ENCODE assay signal across 24 cellular contexts in the genomic region with DNA sequence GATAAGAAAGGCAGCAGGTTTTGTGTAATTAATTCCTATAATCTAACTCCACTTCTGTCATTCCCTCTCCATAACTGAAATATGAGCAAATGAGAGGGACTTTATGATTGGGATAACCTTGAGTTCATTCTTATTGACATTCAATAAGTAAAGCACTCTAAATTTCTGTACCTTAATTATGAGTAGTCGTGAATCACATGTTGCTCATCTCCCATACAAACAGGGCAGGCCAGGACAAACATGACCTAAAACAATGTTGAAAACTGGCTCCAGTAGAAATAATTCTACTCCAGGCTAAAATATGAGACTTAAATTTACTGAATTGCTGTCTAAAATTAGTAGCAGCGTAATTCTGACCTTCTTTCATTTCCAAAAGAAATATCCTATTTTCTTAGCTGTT.
"Had no signal": no experiment of that assay in that cellular context is flagged by ENCODE, and none has a peak within 500 bp of the region (broad histone marks: within the 10 kb centered on the region; RNA-seq: fewer than 3 reads in every experiment).

No MANE protein-coding gene starts in this region.

- H3K27ac ChIP-seq: ascending aorta, KMS-11, SJSA1 had no signal

- H3K4me3 ChIP-seq: ascending aorta, SJSA1 had no signal

- ATAC-seq: activated CD8-positive, alpha-beta T cell treated with anti-CD3 and anti-CD28 coated beads, Interleukin-2, amount 10 ng/mL, durations not matched to agents 7 days and 5 days had no signal

- H3K4me1 ChIP-seq: ascending aorta, SJSA1 had no signal

- FAIRE-seq: TTC549 had no signal

- H3K36me3 ChIP-seq: ascending aorta, SJSA1 had no signal

- DNase-seq: activated CD4-positive, alpha-beta T cell treated with anti-CD3 and anti-CD28 coated beads, Interleukin-2, amount 10 ng/mL, durations not matched to agents 24 days and 14 days; activated CD4-positive, alpha-beta T cell treated with anti-CD3 and anti-CD28 coated beads, Interleukin-2, amount 50 U/mL, for 4 hours; activated CD8-positive, alpha-beta T cell treated with anti-CD3 and anti-CD28 coated beads, Interleukin-2, amount 10 ng/mL, durations not matched to agents 7 days and 5 days; activated gamma-delta T cell; activated naive CD4-positive, alpha-beta T cell treated with Interleukin-2 at 50 U/mL for 16 hours; activated naive CD8-positive, alpha-beta T cell treated with anti-CD3 and anti-CD28 coated beads, Interleukin-2, amount 10 ng/mL, durations not matched to agents 7 days and 5 days; activated T-cell treated with anti-CD3 and anti-CD28 coated beads, Interleukin-2, amount 50 U/mL, for 24 hours; amygdala; MM.1S; MV-4-11; NCI-H1105; NCI-H1417 treated with DMSO at 0.1 percent for 48 hours; NCI-H1930; NCI-H2081 treated with DMSO at 0.1 percent for 48 hours; NCI-H2171 treated with DMSO at 0.1 percent for 48 hours; NCI-H2227 treated with DMSO at 0.1 percent for 48 hours; NCI-H446; NCI-H524 treated with DMSO at 0.1 percent for 48 hours; SHP77 treated with DMSO at 0.1 percent for 48 hours; SK-N-SH had no signal

- H3K9ac ChIP-seq: KMS-11, SK-N-SH had no signal

- H3K4me2 ChIP-seq: KMS-11, SK-N-SH had no signal

- H3K27me3 ChIP-seq: ascending aorta, SJSA1 had no signal

- H3K9me3 ChIP-seq: ascending aorta, SJSA1, SK-N-SH had no signal
